Comparison of ENCODE assay signal across 1 cellular context in genomic region chr21:34360488-34361241, GRCh38.
TF ChIP-seq lines count a peak whose summit lies in the region.

No MANE protein-coding gene starts in this region.

TF ChIP-seq in GM12878, 131 proteins besides CTCF, POLR2A, EP300 and RAD21:
- TF ChIP-seq, protein P1, sequence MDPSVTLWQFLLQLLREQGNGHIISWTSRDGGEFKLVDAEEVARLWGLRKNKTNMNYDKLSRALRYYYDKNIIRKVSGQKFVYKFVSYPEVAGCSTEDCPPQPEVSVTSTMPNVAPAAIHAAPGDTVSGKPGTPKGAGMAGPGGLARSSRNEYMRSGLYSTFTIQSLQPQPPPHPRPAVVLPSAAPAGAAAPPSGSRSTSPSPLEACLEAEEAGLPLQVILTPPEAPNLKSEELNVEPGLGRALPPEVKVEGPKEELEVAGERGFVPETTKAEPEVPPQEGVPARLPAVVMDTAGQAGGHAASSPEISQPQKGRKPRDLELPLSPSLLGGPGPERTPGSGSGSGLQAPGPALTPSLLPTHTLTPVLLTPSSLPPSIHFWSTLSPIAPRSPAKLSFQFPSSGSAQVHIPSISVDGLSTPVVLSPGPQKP (IDR thresholded peaks at IDR 0.05; ENCODE audit: low read depth, low read length), result no peak
- TF ChIP-seq CBX3 (IDR thresholded peaks at IDR 0.05; ENCODE audit: borderline replicate concordance, low read depth) (no peak), IKZF1 (conservative IDR thresholded peaks at IDR 0.05) (no peak), GATAD2B (conservative IDR thresholded peaks at IDR 0.05; ENCODE audit: low read depth) (no peak), BRCA1 (IDR thresholded peaks at IDR 0.05; ENCODE audit: low read depth, low read length) (no peak), CREM (IDR thresholded peaks at IDR 0.05; ENCODE audit: low read depth) (no peak), ZNF384 (IDR thresholded peaks at IDR 0.05; ENCODE audit: borderline replicate concordance, low read depth, low read length) (no peak), EED (IDR thresholded peaks at IDR 0.05; ENCODE audit: low read depth) (no peak), HDGF (IDR thresholded peaks at IDR 0.05) (no peak), CHD2 (IDR thresholded peaks at IDR 0.05; ENCODE audit: borderline replicate concordance, low read depth, low read length) (no peak), TCF3 (IDR thresholded peaks at IDR 0.05; ENCODE audit: borderline replicate concordance, insufficient read depth, low read depth, low read length) (no peak), CEBPB (IDR thresholded peaks at IDR 0.05; ENCODE audit: borderline replicate concordance in 1 of 2, low read depth in 2 of 2, low read length in 2 of 2) (no peak), MTA2 (IDR thresholded peaks at IDR 0.05; ENCODE audit: low read depth) (no peak), STAT3 (IDR thresholded peaks at IDR 0.05; ENCODE audit: low read depth, low read length) (no peak), SMAD5 (IDR thresholded peaks at IDR 0.05; ENCODE audit: low read depth) (no peak), ZNF687 (IDR thresholded peaks at IDR 0.05) (no peak), WRNIP1 (IDR thresholded peaks at IDR 0.05; ENCODE audit: borderline replicate concordance, low read depth, low read length) (no peak)
- TF ChIP-seq, protein P2, sequence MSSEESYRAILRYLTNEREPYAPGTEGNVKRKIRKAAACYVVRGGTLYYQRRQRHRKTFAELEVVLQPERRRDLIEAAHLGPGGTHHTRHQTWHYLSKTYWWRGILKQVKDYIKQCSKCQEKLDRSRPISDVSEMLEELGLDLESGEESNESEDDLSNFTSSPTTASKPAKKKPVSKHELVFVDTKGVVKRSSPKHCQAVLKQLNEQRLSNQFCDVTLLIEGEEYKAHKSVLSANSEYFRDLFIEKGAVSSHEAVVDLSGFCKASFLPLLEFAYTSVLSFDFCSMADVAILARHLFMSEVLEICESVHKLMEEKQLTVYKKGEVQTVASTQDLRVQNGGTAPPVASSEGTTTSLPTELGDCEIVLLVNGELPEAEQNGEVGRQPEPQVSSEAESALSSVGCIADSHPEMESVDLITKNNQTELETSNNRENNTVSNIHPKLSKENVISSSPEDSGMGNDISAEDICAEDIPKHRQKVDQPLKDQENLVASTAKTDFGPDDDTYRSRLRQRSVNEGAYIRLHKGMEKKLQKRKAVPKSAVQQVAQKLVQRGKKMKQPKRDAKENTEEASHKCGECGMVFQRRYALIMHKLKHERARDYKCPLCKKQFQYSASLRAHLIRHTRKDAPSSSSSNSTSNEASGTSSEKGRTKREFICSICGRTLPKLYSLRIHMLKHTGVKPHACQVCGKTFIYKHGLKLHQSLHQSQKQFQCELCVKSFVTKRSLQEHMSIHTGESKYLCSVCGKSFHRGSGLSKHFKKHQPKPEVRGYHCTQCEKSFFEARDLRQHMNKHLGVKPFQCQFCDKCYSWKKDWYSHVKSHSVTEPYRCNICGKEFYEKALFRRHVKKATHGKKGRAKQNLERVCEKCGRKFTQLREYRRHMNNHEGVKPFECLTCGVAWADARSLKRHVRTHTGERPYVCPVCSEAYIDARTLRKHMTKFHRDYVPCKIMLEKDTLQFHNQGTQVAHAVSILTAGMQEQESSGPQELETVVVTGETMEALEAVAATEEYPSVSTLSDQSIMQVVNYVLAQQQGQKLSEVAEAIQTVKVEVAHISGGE (CRISPR knock-in tag; IDR thresholded peaks at IDR 0.05), result no peak
- TF ChIP-seq, protein P3, sequence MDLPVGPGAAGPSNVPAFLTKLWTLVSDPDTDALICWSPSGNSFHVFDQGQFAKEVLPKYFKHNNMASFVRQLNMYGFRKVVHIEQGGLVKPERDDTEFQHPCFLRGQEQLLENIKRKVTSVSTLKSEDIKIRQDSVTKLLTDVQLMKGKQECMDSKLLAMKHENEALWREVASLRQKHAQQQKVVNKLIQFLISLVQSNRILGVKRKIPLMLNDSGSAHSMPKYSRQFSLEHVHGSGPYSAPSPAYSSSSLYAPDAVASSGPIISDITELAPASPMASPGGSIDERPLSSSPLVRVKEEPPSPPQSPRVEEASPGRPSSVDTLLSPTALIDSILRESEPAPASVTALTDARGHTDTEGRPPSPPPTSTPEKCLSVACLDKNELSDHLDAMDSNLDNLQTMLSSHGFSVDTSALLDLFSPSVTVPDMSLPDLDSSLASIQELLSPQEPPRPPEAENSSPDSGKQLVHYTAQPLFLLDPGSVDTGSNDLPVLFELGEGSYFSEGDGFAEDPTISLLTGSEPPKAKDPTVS (IDR thresholded peaks at IDR 0.05; ENCODE audit: low read depth, low read length), result no peak
- TF ChIP-seq, protein P4, sequence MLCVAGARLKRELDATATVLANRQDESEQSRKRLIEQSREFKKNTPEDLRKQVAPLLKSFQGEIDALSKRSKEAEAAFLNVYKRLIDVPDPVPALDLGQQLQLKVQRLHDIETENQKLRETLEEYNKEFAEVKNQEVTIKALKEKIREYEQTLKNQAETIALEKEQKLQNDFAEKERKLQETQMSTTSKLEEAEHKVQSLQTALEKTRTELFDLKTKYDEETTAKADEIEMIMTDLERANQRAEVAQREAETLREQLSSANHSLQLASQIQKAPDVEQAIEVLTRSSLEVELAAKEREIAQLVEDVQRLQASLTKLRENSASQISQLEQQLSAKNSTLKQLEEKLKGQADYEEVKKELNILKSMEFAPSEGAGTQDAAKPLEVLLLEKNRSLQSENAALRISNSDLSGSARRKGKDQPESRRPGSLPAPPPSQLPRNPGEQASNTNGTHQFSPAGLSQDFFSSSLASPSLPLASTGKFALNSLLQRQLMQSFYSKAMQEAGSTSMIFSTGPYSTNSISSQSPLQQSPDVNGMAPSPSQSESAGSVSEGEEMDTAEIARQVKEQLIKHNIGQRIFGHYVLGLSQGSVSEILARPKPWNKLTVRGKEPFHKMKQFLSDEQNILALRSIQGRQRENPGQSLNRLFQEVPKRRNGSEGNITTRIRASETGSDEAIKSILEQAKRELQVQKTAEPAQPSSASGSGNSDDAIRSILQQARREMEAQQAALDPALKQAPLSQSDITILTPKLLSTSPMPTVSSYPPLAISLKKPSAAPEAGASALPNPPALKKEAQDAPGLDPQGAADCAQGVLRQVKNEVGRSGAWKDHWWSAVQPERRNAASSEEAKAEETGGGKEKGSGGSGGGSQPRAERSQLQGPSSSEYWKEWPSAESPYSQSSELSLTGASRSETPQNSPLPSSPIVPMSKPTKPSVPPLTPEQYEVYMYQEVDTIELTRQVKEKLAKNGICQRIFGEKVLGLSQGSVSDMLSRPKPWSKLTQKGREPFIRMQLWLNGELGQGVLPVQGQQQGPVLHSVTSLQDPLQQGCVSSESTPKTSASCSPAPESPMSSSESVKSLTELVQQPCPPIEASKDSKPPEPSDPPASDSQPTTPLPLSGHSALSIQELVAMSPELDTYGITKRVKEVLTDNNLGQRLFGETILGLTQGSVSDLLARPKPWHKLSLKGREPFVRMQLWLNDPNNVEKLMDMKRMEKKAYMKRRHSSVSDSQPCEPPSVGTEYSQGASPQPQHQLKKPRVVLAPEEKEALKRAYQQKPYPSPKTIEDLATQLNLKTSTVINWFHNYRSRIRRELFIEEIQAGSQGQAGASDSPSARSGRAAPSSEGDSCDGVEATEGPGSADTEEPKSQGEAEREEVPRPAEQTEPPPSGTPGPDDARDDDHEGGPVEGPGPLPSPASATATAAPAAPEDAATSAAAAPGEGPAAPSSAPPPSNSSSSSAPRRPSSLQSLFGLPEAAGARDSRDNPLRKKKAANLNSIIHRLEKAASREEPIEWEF (IDR thresholded peaks at IDR 0.05; ENCODE audit: insufficient replicate concordance, low read depth, low read length), result no peak
